Comparison of ENCODE assay signal across 31 cellular contexts in genomic region chr1:7515175-7515574, GRCh38.
"Had no signal": no experiment of that assay in that cellular context is flagged by ENCODE, and none has a peak within 500 bp of the region (broad histone marks: within the 10 kb centered on the region; RNA-seq: fewer than 3 reads in every experiment).

No MANE protein-coding gene starts in this region.

- H3K4me3 ChIP-seq: ascending aorta, cardiac muscle cell, MG63, Peyer's patch, SJSA1 had no signal

- ATAC-seq: activated naive CD4-positive, alpha-beta T cell treated with anti-CD3 and anti-CD28 coated beads, Interleukin-2, amount 50 U/mL, for 72 hours; activated naive CD8-positive, alpha-beta T cell treated with anti-CD3 and anti-CD28 coated beads, Interleukin-2, amount 50 U/mL, for 24 hours; activated T-cell treated with anti-CD3 and anti-CD28 coated beads, Interleukin-2, amount 50 U/mL, for 4 hours; SK-N-SH treated with all-trans-retinoic acid at 6 μM for 48 hours had no signal

- H3K27ac ChIP-seq: ascending aorta, KMS-11, Peyer's patch, RWPE1, SJSA1 had no signal

- H3K27me3 Mint-ChIP-seq: activated CD4-positive, alpha-beta T cell treated with anti-CD3 and anti-CD28 coated beads, Interleukin-2, amount 10 ng/mL, durations not matched to agents 24 days and 14 days; activated naive CD8-positive, alpha-beta T cell treated with anti-CD3 and anti-CD28 coated beads, Interleukin-2, amount 50 U/mL, for 24 hours had no signal

- H3K27me3 ChIP-seq: ascending aorta, cardiac muscle cell, MG63, Peyer's patch, SJSA1 had no signal

- DNase-seq: activated B cell treated with CpG ODN at 0.5 μM for 24 hours; activated CD4-positive, alpha-beta T cell treated with anti-CD3 and anti-CD28 coated beads for 1 hour; activated CD4-positive, alpha-beta T cell treated with anti-CD3 and anti-CD28 coated beads, Interleukin-2, amount 10 ng/mL, durations not matched to agents 24 days and 14 days; activated CD4-positive, alpha-beta T cell treated with anti-CD3 and anti-CD28 coated beads, Interleukin-2, amount 50 U/mL, for 48 hours; activated effector memory CD4-positive, alpha-beta T cell treated with anti-CD3 and anti-CD28 coated beads, Interleukin-2, amount 50 U/mL, for 16 hours; activated naive CD4-positive, alpha-beta T cell treated with Interleukin-2 at 50 U/mL for 16 hours; activated naive CD8-positive, alpha-beta T cell treated with anti-CD3 and anti-CD28 coated beads, Interleukin-2, amount 50 U/mL, for 24 hours; activated T-cell treated with anti-CD3 and anti-CD28 coated beads, Interleukin-2, amount 50 U/mL, for 4 hours; amniotic stem cell; MG63; MV-4-11; NCI-H1092 treated with DMSO at 0.1 percent for 48 hours; NCI-H1417 treated with DMSO at 0.1 percent for 48 hours; NCI-H1694; NCI-H2029; NCI-H2107; NCI-H2171 treated with DMSO at 0.1 percent for 48 hours; NCI-H345; NCI-H510A treated with DMSO at 0.1 percent for 48 hours; NCI-H69; Peyer's patch; SW 1271 had no signal

- H3K4me1 Mint-ChIP-seq: activated B cell treated with CpG ODN at 0.5 μM for 24 hours; activated CD4-positive, alpha-beta T cell treated with anti-CD3 and anti-CD28 coated beads, Interleukin-2, amount 10 ng/mL, durations not matched to agents 24 days and 14 days; activated naive CD8-positive, alpha-beta T cell treated with anti-CD3 and anti-CD28 coated beads, Interleukin-2, amount 50 U/mL, for 24 hours had no signal

- H3K27ac Mint-ChIP-seq: activated B cell treated with CpG ODN at 0.5 μM for 24 hours; activated CD4-positive, alpha-beta T cell treated with anti-CD3 and anti-CD28 coated beads, Interleukin-2, amount 10 ng/mL, durations not matched to agents 24 days and 14 days; activated naive CD4-positive, alpha-beta T cell treated with anti-CD3 and anti-CD28 coated beads, Interleukin-2, amount 50 U/mL, for 72 hours; activated naive CD8-positive, alpha-beta T cell treated with anti-CD3 and anti-CD28 coated beads, Interleukin-2, amount 50 U/mL, for 24 hours; brain; T-helper 2 cell treated with Interferon-gamma antibody and Interleukin-4, amounts not matched to agents 5 μg/mL and 100 μg/mL, for 36 hours had no signal

- H3K9me3 ChIP-seq: ascending aorta, MG63, Peyer's patch, SJSA1 had no signal

- H3K9me3 Mint-ChIP-seq: activated B cell treated with CpG ODN at 0.5 μM for 24 hours; activated CD4-positive, alpha-beta T cell treated with anti-CD3 and anti-CD28 coated beads, Interleukin-2, amount 10 ng/mL, durations not matched to agents 24 days and 14 days; activated naive CD4-positive, alpha-beta T cell treated with anti-CD3 and anti-CD28 coated beads, Interleukin-2, amount 50 U/mL, for 72 hours; activated naive CD8-positive, alpha-beta T cell treated with anti-CD3 and anti-CD28 coated beads, Interleukin-2, amount 50 U/mL, for 24 hours; activated T-cell treated with anti-CD3 and anti-CD28 coated beads, Interleukin-2, amount 50 U/mL, for 4 hours; brain; T-helper 2 cell treated with Interferon-gamma antibody and Interleukin-4, amounts not matched to agents 5 μg/mL and 100 μg/mL, for 36 hours had no signal

- H3K36me3 ChIP-seq: ascending aorta, cardiac muscle cell, MG63, Peyer's patch, SJSA1 had no signal

- H3K4me3 Mint-ChIP-seq: activated B cell treated with CpG ODN at 0.5 μM for 24 hours; activated CD4-positive, alpha-beta T cell treated with anti-CD3 and anti-CD28 coated beads, Interleukin-2, amount 10 ng/mL, durations not matched to agents 24 days and 14 days; activated naive CD8-positive, alpha-beta T cell treated with anti-CD3 and anti-CD28 coated beads, Interleukin-2, amount 50 U/mL, for 24 hours; activated T-cell treated with anti-CD3 and anti-CD28 coated beads, Interleukin-2, amount 50 U/mL, for 4 hours; brain; T-helper 2 cell treated with Interferon-gamma antibody and Interleukin-4, amounts not matched to agents 5 μg/mL and 100 μg/mL, for 36 hours had no signal

- H3K4me1 ChIP-seq: ascending aorta, Peyer's patch, SJSA1 had no signal
